ENCODE assay signal across 28 cellular contexts in genomic region chr6:141401168-141401567, GRCh38.
DNase-seq lines count a peak whose midpoint lies in the region; ATAC-seq and TF ChIP-seq lines count a peak whose summit lies in the region.
"Had no signal": no experiment of that assay in that cellular context is flagged by ENCODE, and none has a peak within 500 bp of the region (broad histone marks: within the 10 kb centered on the region; RNA-seq: fewer than 3 reads in every experiment).

No MANE protein-coding gene starts in this region.

- H3K79me2 ChIP-seq in SK-N-SH (ENCODE audit: insufficient read depth), result no peaks in the 10 kb centered on the region
- H3K79me2 ChIP-seq: parathyroid adenoma had no signal

- H4K20me1 ChIP-seq in SK-N-SH (ENCODE audit: insufficient read depth), result no peaks in the 10 kb centered on the region

- H3F3A ChIP-seq in SK-N-SH (replicated peaks; ENCODE audit: insufficient read depth), result no peaks in the 10 kb centered on the region

- peak overlapping the region in 1 of 2 experiments; percentile 75; a peak in 2 of 4 replicates for H3K27ac ChIP-seq in SK-N-SH (ENCODE audit: low read depth in 2 of 2, low read length in 1 of 2)
- H3K27ac ChIP-seq: parathyroid adenoma, skin epidermis had no signal

- H3K9me3 ChIP-seq in SK-N-SH, result no peaks in the 10 kb centered on the region

- H3K4me3 ChIP-seq in SK-N-SH (ENCODE audit: low read depth in 2 of 2, low read length in 1 of 2) (no peak overlapping the region), fibroblast of mammary gland (ENCODE audit: control insufficient read depth, low read depth, low read length) (no peak overlapping the region)
- H3K4me3 ChIP-seq: skin epidermis had no signal

- H3K27me3 ChIP-seq in SK-N-SH (ENCODE audit: insufficient read depth), result no peaks in the 10 kb centered on the region

- no peaks in the 10 kb centered on the region for H3K36me3 ChIP-seq in SK-N-SH (replicated peaks in 1 of 2; ENCODE audit: control insufficient read depth in 1 of 2, insufficient read depth in 2 of 2, low read length in 1 of 2)

- no peak for TF ChIP-seq CTCF in SK-N-SH (IDR thresholded peaks at IDR 0.05)
- no peak for TF ChIP-seq CTCF in fibroblast of mammary gland (conservative IDR thresholded peaks at IDR 0.05; ENCODE audit: control insufficient read depth, insufficient read depth, low read depth, low read length)

- 2% methylated on average over 4 of the region's 4 CpGs for WGBS in SK-N-SH (ENCODE audit: low lambda C conversion rate)

- POLR2A ChIA-PET in SK-N-SH (lab: Yijun Ruan, JAX), result no interaction called here

- TF ChIP-seq RAD21 in SK-N-SH (IDR thresholded peaks at IDR 0.05; ENCODE audit: low read length), result no peak

- 0 out of 2 replicates have a peak overlapping the region, but pooled peaks have one; percentile 14 for H3K4me2 ChIP-seq in SK-N-SH

- H3K9me2 ChIP-seq in SK-N-SH, result no peaks in the 10 kb centered on the region

- peak; percentile 51 for DNase-seq in GM04503 (ENCODE audit: low read depth)
- no peak for DNase-seq in SK-N-SH
- peak; percentile 88 for DNase-seq in fibroblast of mammary gland (ENCODE audit: low read depth)
- peak; percentile 5 for DNase-seq in pons (ENCODE audit: low spot score)
- no peak for DNase-seq in stimulated activated naive CD4-positive, alpha-beta T cell treated with Interleukin-2 at 50 U/mL for 16 hours (lab: John Stamatoyannopoulos, UW)
- no peak for DNase-seq in NK-92 (lab: John Stamatoyannopoulos, UW; ENCODE audit: unreplicated experiment)
- DNase-seq in HuH-7 (ENCODE audit: low spot score), result no peak
- DNase-seq: activated CD4-positive, CD25-positive, alpha-beta regulatory T cell treated with anti-CD3 and anti-CD28 coated beads, Interleukin-2, amount 50 U/mL, for 72 hours; activated CD8-positive, alpha-beta T cell treated with anti-CD3 and anti-CD28 coated beads, Interleukin-2, amount 10 ng/mL, durations not matched to agents 7 days and 5 days; activated gamma-delta T cell treated with Interleukin-2 at 50 U/mL for 16 hours; activated T-cell treated with anti-CD3 and anti-CD28 coated beads, Interleukin-2, amount 50 U/mL, for 1 hour; CD4-positive, alpha-beta T cell; DMS153; GDM1; glutamatergic neuron; Kasumi-1; left cardiac atrium; natural killer cell; NCI-H1048; NCI-H187 treated with DMSO at 0.1 percent for 48 hours; NCI-H2227 treated with DMSO at 0.1 percent for 48 hours; SIG-M5; stimulated activated CD4-positive, alpha-beta T cell treated with anti-CD3 and anti-CD28 coated beads, Interleukin-1b, Interleukin-23, amount 100 ng/mL, for 48 hours; T-cell had no signal

- no peak overlapping the region for H2AFZ ChIP-seq in SK-N-SH (ENCODE audit: low read depth)
- H2AFZ ChIP-seq: parathyroid adenoma had no signal

- no peak for ATAC-seq in GM18502 (IDR thresholded peaks at IDR 0.05; ENCODE audit: poor library complexity, unreplicated experiment)
- ATAC-seq: activated CD8-positive, alpha-beta T cell treated with anti-CD3 and anti-CD28 coated beads, Interleukin-2, amount 10 ng/mL, durations not matched to agents 7 days and 5 days; natural killer cell; stimulated activated memory B cell treated with anti-CD40 and anti-IgM and Interleukin-4, amounts not matched to agents 10 μg/mL and 1 μg/mL and 100 μg/mL, for 72 hours; T-cell had no signal

- H3K9ac ChIP-seq in SK-N-SH, result no peak overlapping the region
- H3K9ac ChIP-seq: parathyroid adenoma had no signal

- CTCF ChIA-PET in SK-N-SH (lab: Yijun Ruan, JAX), result interaction anchor here (1.1 to 1.2 kb wide), 2 partner anchors 43 to 48 kb away, joined by 3 read pairs; no protein-coding TSS in a partner anchor

- no peak for TF ChIP-seq EP300 in SK-N-SH (IDR thresholded peaks at IDR 0.05; ENCODE audit: borderline replicate concordance in 1 of 2, low read depth in 1 of 2, low read length in 1 of 2)

- no peaks in the 10 kb centered on the region; a peak in 1 of 4 replicates for H3K4me1 ChIP-seq in SK-N-SH (ENCODE audit: control insufficient read depth in 1 of 2, insufficient read depth in 2 of 2, low read depth in 1 of 2, low read length in 1 of 2)
- H3K4me1 ChIP-seq: parathyroid adenoma had no signal

TF ChIP-seq in SK-N-SH, 30 proteins besides CTCF, POLR2A, EP300 and RAD21:
- TF ChIP-seq RFX5 (IDR thresholded peaks at IDR 0.05; ENCODE audit: low read length), result no peak
- TF ChIP-seq, protein P1, sequence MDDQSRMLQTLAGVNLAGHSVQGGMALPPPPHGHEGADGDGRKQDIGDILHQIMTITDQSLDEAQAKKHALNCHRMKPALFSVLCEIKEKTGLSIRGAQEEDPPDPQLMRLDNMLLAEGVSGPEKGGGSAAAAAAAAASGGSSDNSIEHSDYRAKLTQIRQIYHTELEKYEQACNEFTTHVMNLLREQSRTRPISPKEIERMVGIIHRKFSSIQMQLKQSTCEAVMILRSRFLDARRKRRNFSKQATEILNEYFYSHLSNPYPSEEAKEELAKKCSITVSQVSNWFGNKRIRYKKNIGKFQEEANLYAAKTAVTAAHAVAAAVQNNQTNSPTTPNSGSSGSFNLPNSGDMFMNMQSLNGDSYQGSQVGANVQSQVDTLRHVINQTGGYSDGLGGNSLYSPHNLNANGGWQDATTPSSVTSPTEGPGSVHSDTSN (IDR thresholded peaks at IDR 0.05), result peak; percentile 57

Comparison
In these comparisons a context has a peak if more than half of its experiments do, and no peak if none do; other contexts are left out.
1. DNase-seq: peak in GM04503 (single experiment), fibroblast of mammary gland (single experiment) and pons (single experiment); none in SK-N-SH (single experiment), stimulated activated naive CD4-positive, alpha-beta T cell treated with Interleukin-2 at 50 U/mL for 16 hours (single experiment), NK-92 (single experiment) and HuH-7 (single experiment).